In genomic region chr19:28446511-28446910, GRCh38 we compare ENCODE assay signal across 25 cellular contexts.
DNase-seq lines count a peak whose midpoint lies in the region; ATAC-seq, FAIRE-seq and TF ChIP-seq lines count a peak whose summit lies in the region.
"Had no signal": no experiment of that assay in that cellular context is flagged by ENCODE, and none has a peak within 500 bp of the region (broad histone marks: within the 10 kb centered on the region; RNA-seq: fewer than 3 reads in every experiment).

No MANE protein-coding gene starts in this region.

- H2BK120ac ChIP-seq in H1 (replicated peaks; ENCODE audit: low read depth, low read length): no peak overlapping the region

- no peak for TF ChIP-seq CTCF in H1 (IDR thresholded peaks at IDR 0.05; ENCODE audit: control extremely low read depth in 1 of 3, insufficient read depth in 1 of 3, low read depth in 1 of 3, low read length in 3 of 3)

- peak overlapping the region; percentile 37; the same call in 1 of the 2 replicates for H2BK5ac ChIP-seq in H1 (ENCODE audit: low read depth, low read length)

- peak overlapping the region in 1 of 2 experiments; percentile 21; a peak in 1 of 4 replicates for H3K4me2 ChIP-seq in H1 (ENCODE audit: insufficient read depth in 1 of 2, low read depth in 2 of 2, low read length in 2 of 2)
- H3K4me2 ChIP-seq: KMS-11 had no signal

- no peak overlapping the region for H3K9ac ChIP-seq in HUES48 (ENCODE audit: low read depth, low read length)
- no peak overlapping the region for H3K9ac ChIP-seq in H1 (replicated peaks in 1 of 4; ENCODE audit: extremely low read depth in 1 of 4, low read depth in 3 of 4, low read length in 3 of 4)
- H3K9ac ChIP-seq in iPS-20b (ENCODE audit: low read depth, low read length): peak overlapping the region; percentile 45; the same call in 1 of the 2 replicates
- H3K9ac ChIP-seq: KMS-11 had no signal

- peak overlapping the region; percentile 23; the same call in 1 of the 2 replicates for H2BK12ac ChIP-seq in H1 (ENCODE audit: low read depth, low read length)

- no peak overlapping the region for H2BK15ac ChIP-seq in H1 (ENCODE audit: low read length)

- H3K18ac ChIP-seq in H1 (ENCODE audit: extremely low read depth, low read length): peak overlapping the region; percentile 0; the same call in 1 of the 2 replicates

- DNase-seq in DMS 273 (lab: John Stamatoyannopoulos, UW; ENCODE audit: unreplicated experiment) (peak; percentile 80), H1 (ENCODE audit: low read depth in 1 of 2, low spot score in 2 of 2) (no peak), amygdala (lab: John Stamatoyannopoulos, UW) (no peak), erythroblast (lab: John Stamatoyannopoulos, UW) (no peak)
- DNase-seq: CD8-positive, alpha-beta T cell; DMS153; IMR-90; NCI-H1092 treated with DMSO at 0.1 percent for 48 hours; NCI-H1436; NCI-H187; NCI-H2081 treated with DMSO at 0.1 percent for 48 hours; NCI-H2171; NCI-H226; NCI-H510A; NCI-H69; SHP77 treated with DMSO at 0.1 percent for 48 hours had no signal

- H3K56ac ChIP-seq in H1 (replicated peaks; ENCODE audit: insufficient read length, low read depth, low read length): no peak overlapping the region

- H3K79me1 ChIP-seq in H1 (ENCODE audit: low read depth, low read length): no peaks in the 10 kb centered on the region

- no peak for TF ChIP-seq EP300 in H1 (IDR thresholded peaks at IDR 0.05; ENCODE audit: borderline replicate concordance in 1 of 2, low read depth in 2 of 2, low read length in 2 of 2)

- no peak for FAIRE-seq in H1 (lab: Jason Lieb, UNC)
- FAIRE-seq: H54 had no signal

- H3K27me3 ChIP-seq in HUES48 (ENCODE audit: control insufficient read depth, insufficient read depth, low read length) (no peaks in the 10 kb centered on the region), H1 (replicated peaks in 1 of 4; ENCODE audit: control insufficient read depth in 3 of 4, extremely low read depth in 1 of 4, insufficient read depth in 3 of 4, low read length in 3 of 4) (no peaks in the 10 kb centered on the region), iPS-20b (ENCODE audit: insufficient read depth, low read length) (no peaks in the 10 kb centered on the region)

- no peaks in the 10 kb centered on the region for H3K23me2 ChIP-seq in H1 (ENCODE audit: low read depth, low read length)

- H3K9me3 ChIP-seq in HUES48 (ENCODE audit: control insufficient read depth, insufficient read depth, low read length) (no peaks in the 10 kb centered on the region), H1 (ENCODE audit: insufficient read depth in 2 of 2, low read depth in 1 of 2, low read length in 1 of 2) (no peaks in the 10 kb centered on the region), iPS-20b (ENCODE audit: insufficient read depth, low read depth, low read length) (no peaks in the 10 kb centered on the region)

- H3K4ac ChIP-seq in H1 (replicated peaks; ENCODE audit: insufficient read length, low read depth, low read length): no peak overlapping the region

- no peak overlapping the region for H4K8ac ChIP-seq in H1 (ENCODE audit: extremely low read depth, insufficient read depth, low read length)

- CTCF ChIA-PET in H1 (lab: Charles Lee; ENCODE audit: partially characterized antibody): no interaction called here

- peak overlapping the region; percentile 56 for H4K91ac ChIP-seq in H1 (replicated peaks; ENCODE audit: insufficient read length, low read length)

- peaks cover 36% of the 10 kb centered on the region for H3K4me1 ChIP-seq in HUES48 (ENCODE audit: control insufficient read depth, insufficient read depth, low read length)
- H3K4me1 ChIP-seq in H1 (replicated peaks in 1 of 4; ENCODE audit: control insufficient read depth in 3 of 4, insufficient read depth in 4 of 4, low read length in 3 of 4): peaks cover 3 to 12% (median 8%) of the 10 kb centered on the region in 4 experiments; a peak in 5 of 7 replicates
- peaks cover 23% of the 10 kb centered on the region; the same call in 1 of the 2 replicates for H3K4me1 ChIP-seq in iPS-20b (ENCODE audit: insufficient read depth, low read length)

- TF ChIP-seq RAD21 in H1 (IDR thresholded peaks at IDR 0.05 in 1 of 2, conservative IDR thresholded peaks at IDR 0.05 in 1 of 2; ENCODE audit: low read depth in 2 of 2, low read length in 2 of 2): no peak

- H3K14ac ChIP-seq in H1 (ENCODE audit: insufficient read length): no peak overlapping the region

- no peak for ATAC-seq in GM21576 (IDR thresholded peaks at IDR 0.05; ENCODE audit: unreplicated experiment)
- no peak for ATAC-seq in HG02973 (IDR thresholded peaks at IDR 0.05; ENCODE audit: unreplicated experiment)
- ATAC-seq: CD8-positive, alpha-beta T cell; Panc1 had no signal

- no peak overlapping the region; the same call in 1 of the 2 replicates for H2BK20ac ChIP-seq in H1 (ENCODE audit: low read length)

- H3K27ac ChIP-seq in HUES48 (ENCODE audit: low read depth, low read length) (peak overlapping the region; percentile 78), H1 (ENCODE audit: low read depth, low read length) (peak overlapping the region; percentile 12; the same call in 1 of the 2 replicates), iPS-20b (ENCODE audit: low read length) (peak overlapping the region; percentile 16)
- H3K27ac ChIP-seq: 22Rv1, C4-2B, KMS-11 had no signal

- H3K79me2 ChIP-seq in H1 (ENCODE audit: control insufficient read depth in 1 of 2, insufficient read depth in 2 of 2, low read length in 2 of 2): no peaks in the 10 kb centered on the region

- POLR2A ChIA-PET in H1 (lab: Charles Lee; ENCODE audit: partially characterized antibody): interaction anchor here (1.1 to 2.1 kb wide), 4 partner anchors 17 to 27 kb away, joined by 3 to 4 read pairs (median 4); no protein-coding TSS in a partner anchor

- 85% methylated on average over 12 of the region's 12 CpGs; no CpG with 5 or more reads in 1 of the 2 experiments for WGBS in H1 (ENCODE audit: extremely low coverage in 1 of 2, insufficient coverage in 1 of 2, insufficient read length in 1 of 2, insufficient replicate concordance in 2 of 2, low coverage in 1 of 2, low lambda C conversion rate in 2 of 2, missing lambda C conversion rate in 1 of 2), 2 experiments

- H3K4me3 ChIP-seq in HUES48 (ENCODE audit: low read depth, low read length) (no peak overlapping the region), H1 (ENCODE audit: extremely low read depth in 1 of 4, insufficient read depth in 2 of 4, low read depth in 3 of 4, low read length in 4 of 4) (no peak overlapping the region), iPS-20b (ENCODE audit: low read length) (0 out of 2 replicates have a peak overlapping the region, but pooled peaks have one; percentile 4)

- H4K20me1 ChIP-seq in H1 (replicated peaks in 1 of 2; ENCODE audit: control insufficient read depth in 1 of 2, insufficient read depth in 2 of 2, low read length in 2 of 2): no peaks in the 10 kb centered on the region

- H3K36me3 ChIP-seq in HUES48 (ENCODE audit: control insufficient read depth, insufficient read depth, low read length): no peaks in the 10 kb centered on the region
- no peaks in the 10 kb centered on the region for H3K36me3 ChIP-seq in H1 (ENCODE audit: control insufficient read depth in 2 of 4, insufficient read depth in 4 of 4, low read length in 3 of 4)
- no peaks in the 10 kb centered on the region for H3K36me3 ChIP-seq in iPS-20b (ENCODE audit: insufficient read depth, low read depth, low read length)

- no peak overlapping the region for H4K5ac ChIP-seq in H1 (ENCODE audit: insufficient read length, low read depth, low read length)

- H2AK5ac ChIP-seq in H1 (ENCODE audit: low read depth, low read length): no peak overlapping the region

- no peak for TF ChIP-seq POLR2A in H1 (IDR thresholded peaks at IDR 0.05; ENCODE audit: control extremely low read depth in 1 of 2, low read depth in 2 of 2, low read length in 2 of 2)
- no peak for TF ChIP-seq POLR2A in erythroblast (IDR thresholded peaks at IDR 0.05; ENCODE audit: low read length)

- no peak overlapping the region for H3K23ac ChIP-seq in H1 (ENCODE audit: insufficient read length)

- no peak overlapping the region for H2AFZ ChIP-seq in H1 (ENCODE audit: low read length)

TF ChIP-seq in H1, 55 proteins besides CTCF, POLR2A, EP300 and RAD21:
- TF ChIP-seq TAF1 (IDR thresholded peaks at IDR 0.05; ENCODE audit: low read depth, low read length): 0 out of 2 replicates have a peak, but pooled peaks have one; percentile 22
- no peak for TF ChIP-seq GTF2F1 (IDR thresholded peaks at IDR 0.05; ENCODE audit: borderline replicate concordance, low read depth, low read length)
- peak; percentile 57; the same call in 1 of the 2 replicates for TF ChIP-seq TBP (IDR thresholded peaks at IDR 0.05; ENCODE audit: low read depth, low read length)
- TF ChIP-seq YY1 (IDR thresholded peaks at IDR 0.05; ENCODE audit: low read depth, low read length): 0 out of 2 replicates have a peak, but pooled peaks have one; percentile 56

Comparison
In these comparisons a context has a peak if more than half of its experiments do, and no peak if none do; other contexts are left out.
1. H3K27ac ChIP-seq: peak in every context shown above with its lines; median percentile 78 in HUES48; 16 in iPS-20b; 12 in H1.